Comparison of ENCODE assay signal across 8 cellular contexts in genomic region chr2:197709140-197709539, GRCh38. TPM values are rescaled to one million over a fixed set of nuclear protein-coding genes. Genes with fewer than 3 reads are reported as not detected.
A peak's percentile ranks its signal among the peaks of the same experiment; 100 is the strongest.
DNase-seq lines count a peak whose midpoint lies in the region; ATAC-seq, FAIRE-seq and TF ChIP-seq lines count a peak whose summit lies in the region.
"Not testable (repeated sequence)": the region's sequence is repeated elsewhere in the genome, so short reads cannot be mapped to it uniquely, and the experiment has no call there.

No MANE protein-coding gene starts in this region.

- H3K9me2 ChIP-seq in OCI-LY7 (ENCODE audit: insufficient read depth, low read length), result not testable (repeated sequence)

- H3K27me3 ChIP-seq in CD4-positive, CD25-positive, alpha-beta regulatory T cell (ENCODE audit: control insufficient read depth, insufficient read depth, low read length); HUES48 (ENCODE audit: control insufficient read depth, insufficient read depth, low read length); astrocyte (ENCODE audit: insufficient read depth, low read length); thoracic aorta (replicated peaks; ENCODE audit: insufficient read depth): not testable (repeated sequence)

- H3K4me1 Mint-ChIP-seq in CD4-positive, CD25-positive, alpha-beta regulatory T cell, result peaks cover 27 to 67% (median 54%) of the 10 kb centered on the region in 4 donors
- peaks cover 57% of the 10 kb centered on the region for H3K4me1 Mint-ChIP-seq in activated T-cell treated with anti-CD3 and anti-CD28 coated beads, Interleukin-2, amount 50 U/mL, for 24 hours (ENCODE audit: low read depth)
- peaks cover 18% of the 10 kb centered on the region for H3K4me1 Mint-ChIP-seq in astrocyte (ENCODE audit: low read depth, unreplicated experiment)
- H3K4me1 Mint-ChIP-seq in naive thymus-derived CD8-positive, alpha-beta T cell, result peaks cover 26 to 68% (median 57%) of the 10 kb centered on the region in 4 donors

- H4K20me1 ChIP-seq in OCI-LY7 (ENCODE audit: insufficient read depth, low read length), result peaks cover 33% of the 10 kb centered on the region
- peaks cover 27% of the 10 kb centered on the region for H4K20me1 ChIP-seq in astrocyte (ENCODE audit: insufficient read depth, low read length)

- peaks cover 19% of the 10 kb centered on the region for H3K36me3 Mint-ChIP-seq in CD4-positive, CD25-positive, alpha-beta regulatory T cell
- peaks cover 74% of the 10 kb centered on the region for H3K36me3 Mint-ChIP-seq in activated T-cell treated with anti-CD3 and anti-CD28 coated beads, Interleukin-2, amount 50 U/mL, for 24 hours (ENCODE audit: low read depth)
- not testable (repeated sequence) for H3K36me3 Mint-ChIP-seq in astrocyte (ENCODE audit: low read depth, unreplicated experiment)
- peaks cover 0 to 41% (median 2%) of the 10 kb centered on the region in 3 donors for H3K36me3 Mint-ChIP-seq in naive thymus-derived CD8-positive, alpha-beta T cell

- not testable (repeated sequence) for H3K27ac Mint-ChIP-seq in CD4-positive, CD25-positive, alpha-beta regulatory T cell; activated T-cell treated with anti-CD3 and anti-CD28 coated beads, Interleukin-2, amount 50 U/mL, for 24 hours; astrocyte (ENCODE audit: unreplicated experiment)
- peak overlapping the region in 1 of 10 donors; percentile 14 for H3K27ac Mint-ChIP-seq in naive thymus-derived CD8-positive, alpha-beta T cell

- CTCF ChIA-PET in OCI-LY7 (lab: Charles Lee; ENCODE audit: unreplicated experiment), result not testable (repeated sequence)

- peak overlapping the region; percentile 98 for H3K4me3 ChIP-seq in CD4-positive, CD25-positive, alpha-beta regulatory T cell (ENCODE audit: low read depth, low read length)
- H3K4me3 ChIP-seq in HUES48 (ENCODE audit: low read depth, low read length) (0 out of 2 replicates have a peak overlapping the region, but pooled peaks have one; percentile 99), OCI-LY7 (ENCODE audit: low read depth, low read length, poor library complexity, severe bottlenecking) (peak overlapping the region; percentile 90), thoracic aorta (peak overlapping the region; percentile 22)
- H3K4me3 ChIP-seq in astrocyte (ENCODE audit: insufficient read depth, low read depth, low read length), result not testable (repeated sequence)

- H3K9ac ChIP-seq in HUES48 (ENCODE audit: low read depth, low read length); astrocyte (ENCODE audit: low read length): not testable (repeated sequence)

- peak overlapping the region in 3 of 4 donors; percentile 25 to 67 (median 47) for H3K4me3 Mint-ChIP-seq in CD4-positive, CD25-positive, alpha-beta regulatory T cell
- peak overlapping the region; percentile 94 for H3K4me3 Mint-ChIP-seq in activated T-cell treated with anti-CD3 and anti-CD28 coated beads, Interleukin-2, amount 50 U/mL, for 24 hours
- not testable (repeated sequence) for H3K4me3 Mint-ChIP-seq in astrocyte (ENCODE audit: unreplicated experiment)
- peak overlapping the region in 8 of 10 donors; percentile 5 to 88 (median 70) for H3K4me3 Mint-ChIP-seq in naive thymus-derived CD8-positive, alpha-beta T cell

- BruUV-seq in OCI-LY7 (replicated peaks; lab: Mats Ljungman, UMichigan), result not testable (repeated sequence)

- not testable (repeated sequence) for H3K27me3 Mint-ChIP-seq in CD4-positive, CD25-positive, alpha-beta regulatory T cell; activated T-cell treated with anti-CD3 and anti-CD28 coated beads, Interleukin-2, amount 50 U/mL, for 24 hours; astrocyte (ENCODE audit: low read depth, unreplicated experiment); naive thymus-derived CD8-positive, alpha-beta T cell

- peaks cover 86% of the 10 kb centered on the region for H3K79me2 ChIP-seq in OCI-LY7 (ENCODE audit: insufficient read depth, low read depth, low read length)
- peaks cover 50% of the 10 kb centered on the region for H3K79me2 ChIP-seq in astrocyte (ENCODE audit: insufficient read depth, low read length)

- not testable (repeated sequence) for H3K9me3 ChIP-seq in CD4-positive, CD25-positive, alpha-beta regulatory T cell (ENCODE audit: control insufficient read depth in 2 of 2, low read length in 2 of 2); HUES48 (ENCODE audit: control insufficient read depth, insufficient read depth, low read length); OCI-LY7 (ENCODE audit: low read length); astrocyte (ENCODE audit: insufficient read depth, low read depth, low read length); thoracic aorta

- H3K36me3 ChIP-seq in CD4-positive, CD25-positive, alpha-beta regulatory T cell (ENCODE audit: control insufficient read depth, insufficient read depth, low read length), result peaks cover 13% of the 10 kb centered on the region
- H3K36me3 ChIP-seq in HUES48 (ENCODE audit: control insufficient read depth, insufficient read depth, low read length) (peaks cover 40% of the 10 kb centered on the region), OCI-LY7 (ENCODE audit: insufficient read depth, low read length) (peaks cover 61% of the 10 kb centered on the region)
- not testable (repeated sequence) for H3K36me3 ChIP-seq in astrocyte (ENCODE audit: insufficient read depth, low read length); thoracic aorta

- H3K27ac ChIP-seq in CD4-positive, CD25-positive, alpha-beta regulatory T cell (ENCODE audit: insufficient read depth, low read length, poor library complexity, severe bottlenecking); HUES48 (ENCODE audit: low read depth, low read length); OCI-LY7 (ENCODE audit: low read depth, low read length, poor library complexity, severe bottlenecking); astrocyte (ENCODE audit: low read depth, low read length); thoracic aorta: not testable (repeated sequence)
- peak overlapping the region; percentile 49 for H3K27ac ChIP-seq in epithelial cell of prostate

- H3K9me3 Mint-ChIP-seq in CD4-positive, CD25-positive, alpha-beta regulatory T cell; activated T-cell treated with anti-CD3 and anti-CD28 coated beads, Interleukin-2, amount 50 U/mL, for 24 hours; astrocyte (ENCODE audit: unreplicated experiment); naive thymus-derived CD8-positive, alpha-beta T cell: not testable (repeated sequence)

- not testable (repeated sequence) for TF ChIP-seq CTCF in OCI-LY7 (conservative IDR thresholded peaks at IDR 0.05; ENCODE audit: low read length); astrocyte (IDR thresholded peaks at IDR 0.05; ENCODE audit: insufficient read depth, low read depth, low read length); thoracic aorta (IDR thresholded peaks at IDR 0.05)

- intact Hi-C loops in OCI-LY7 (cut with micrococcal nuclease; ENCODE audit: unreplicated experiment), result loop anchor here (5.0 to 10.0 kb wide), 4 partner anchors 257 to 1064 kb away; partner anchors contain the start of gene COQ10B

- not testable (repeated sequence) for FAIRE-seq in astrocyte (lab: Jason Lieb, UNC)

- H3K4me1 ChIP-seq in CD4-positive, CD25-positive, alpha-beta regulatory T cell (ENCODE audit: control insufficient read depth, insufficient read depth, low read length, poor library complexity, severe bottlenecking), result peaks cover 55% of the 10 kb centered on the region
- H3K4me1 ChIP-seq in HUES48 (ENCODE audit: control insufficient read depth, insufficient read depth, low read length), result peaks cover 21% of the 10 kb centered on the region
- H3K4me1 ChIP-seq in OCI-LY7 (ENCODE audit: insufficient read depth, low read length, poor library complexity, severe bottlenecking), result peaks cover 36% of the 10 kb centered on the region
- peaks cover 22% of the 10 kb centered on the region for H3K4me1 ChIP-seq in astrocyte (ENCODE audit: insufficient read depth, low read length)
- peaks cover 27 to 32% of the 10 kb centered on the region in 2 donors for H3K4me1 ChIP-seq in thoracic aorta (ENCODE audit: control insufficient read depth in 1 of 2, low read depth in 2 of 2)

- not testable (repeated sequence) for DNase-seq in CD4-positive, CD25-positive, alpha-beta regulatory T cell; OCI-LY7 (ENCODE audit: low spot score); activated T-cell treated with anti-CD3 and anti-CD28 coated beads, Interleukin-2, amount 50 U/mL, for 24 hours; astrocyte (ENCODE audit: low read depth); epithelial cell of prostate (ENCODE audit: low read depth, low spot score); naive thymus-derived CD8-positive, alpha-beta T cell; thoracic aorta (ENCODE audit: low spot score)

- H3K4me2 ChIP-seq in OCI-LY7 (ENCODE audit: low read length), result peak overlapping the region; percentile 94
- H3K4me2 ChIP-seq in astrocyte (ENCODE audit: low read length), result peak overlapping the region; percentile 94

- ATAC-seq in CD4-positive, CD25-positive, alpha-beta regulatory T cell (ENCODE audit: low read depth in 2 of 2); naive thymus-derived CD8-positive, alpha-beta T cell; thoracic aorta (ENCODE audit: insufficient number of reproducible peaks, low FRiP score, low read depth): not testable (repeated sequence)

- H2AFZ ChIP-seq in OCI-LY7 (ENCODE audit: low read length); astrocyte (ENCODE audit: low read depth, low read length): not testable (repeated sequence)

- POLR2A ChIA-PET in OCI-LY7 (lab: Charles Lee), result interaction anchor here (0.6 to 0.7 kb wide), 3 partner anchors 62 to 260 kb away, joined by 3 to 4 read pairs (median 3); no protein-coding TSS in a partner anchor
- POLR2A ChIA-PET in naive thymus-derived CD8-positive, alpha-beta T cell (lab: Charles Lee), result interaction anchor here (1.2 kb wide), 1 partner anchor 274 kb away, joined by 3 read pairs; the partner anchor contains the start of gene SF3B1

RNA-seq across cellular contexts. Expression of gene MARS2, which starts 4.0 kb away (rescaled TPM):
- 13.6 TPM for total RNA-seq in CD4-positive, CD25-positive, alpha-beta regulatory T cell
- polyA plus RNA-seq in CD4-positive, CD25-positive, alpha-beta regulatory T cell, result 10 to 100 TPM; 10.6 to 16.1 (median 12.4) TPM
- 23.2 and 32.7 TPM in 2 replicates for total RNA-seq in OCI-LY7 (2014; rRNA removed; shearing (Covaris generic))
- total RNA-seq in OCI-LY7 (2022) (21.3 and 21.8 TPM in 2 replicates), astrocyte (8.2 and 8.6 TPM in 2 replicates), thoracic aorta (10 to 100 TPM in 1 of 2 donors, 1 to 10 TPM in 1; 1.5 to 12.3 TPM)
- total RNA-seq in naive thymus-derived CD8-positive, alpha-beta T cell, result 10 to 100 TPM; 15.7 to 19.3 TPM
- polyA plus RNA-seq in naive thymus-derived CD8-positive, alpha-beta T cell, result 10 to 100 TPM in 2 of 3 donors, 1 to 10 TPM in 1; 8.4 to 12.7 (median 12.5) TPM

RNA-seq across cellular contexts. Expression of gene RFTN2, which starts 33.8 kb away (rescaled TPM):
- total RNA-seq in CD4-positive, CD25-positive, alpha-beta regulatory T cell, result not detected
- polyA plus RNA-seq in CD4-positive, CD25-positive, alpha-beta regulatory T cell, result under 1 TPM; 0.06 to 0.21 (median 0.14) TPM
- not detected in 2 replicates for total RNA-seq in OCI-LY7 (2014; rRNA removed; shearing (Covaris generic))
- total RNA-seq in OCI-LY7 (2022), result not detected in 2 replicates
- 7.1 and 8.1 TPM in 2 replicates for total RNA-seq in astrocyte
- under 1 TPM; 0.22 to 0.47 TPM for total RNA-seq in naive thymus-derived CD8-positive, alpha-beta T cell
- polyA plus RNA-seq in naive thymus-derived CD8-positive, alpha-beta T cell, result under 1 TPM in 1 of 3 donors, not detected in 2; 0.13 TPM
- 10 to 100 TPM in 1 of 2 donors, 1 to 10 TPM in 1; 9.3 to 18.9 TPM for total RNA-seq in thoracic aorta
